Comparison of ENCODE assay signal across 23 cellular contexts in the genomic region with DNA sequence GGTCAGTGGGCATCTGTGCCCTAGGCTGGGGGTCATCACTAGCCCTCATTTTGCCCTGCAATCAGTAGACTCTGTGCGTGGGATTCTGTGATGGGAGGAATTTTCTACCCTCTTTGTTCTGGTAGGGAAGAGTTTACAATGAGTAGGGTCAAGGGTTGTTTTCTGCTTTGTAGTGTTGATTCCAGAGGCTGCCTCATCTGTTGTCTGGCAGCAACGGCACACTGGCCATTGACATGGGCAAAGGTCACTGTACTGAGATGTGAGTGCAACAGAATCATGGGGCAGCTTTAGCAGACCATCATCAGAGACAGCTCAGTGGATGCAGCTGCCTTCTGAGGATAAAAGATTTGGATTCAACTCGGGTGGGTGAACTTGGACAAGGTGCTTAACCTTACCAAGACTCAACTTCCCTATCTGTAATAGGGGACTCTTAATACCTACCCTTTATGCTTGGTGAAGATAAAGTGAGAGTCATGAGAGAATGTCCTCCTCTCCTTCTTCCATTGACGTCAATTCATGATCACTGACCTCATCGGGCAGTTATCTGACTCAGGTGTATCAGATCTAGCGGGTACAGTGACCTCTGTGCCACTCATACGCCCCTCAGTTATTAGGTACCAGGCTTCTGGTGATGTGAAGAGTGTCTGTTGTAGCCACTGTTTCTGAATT.
DNase-seq lines count a peak whose midpoint lies in the region; ATAC-seq, FAIRE-seq and TF ChIP-seq lines count a peak whose summit lies in the region.
"Had no signal": no experiment of that assay in that cellular context is flagged by ENCODE, and none has a peak within 500 bp of the region (broad histone marks: within the 10 kb centered on the region; RNA-seq: fewer than 3 reads in every experiment).

No MANE protein-coding gene starts in this region.

- H3K9me3 ChIP-seq in A549 (no peaks in the 10 kb centered on the region), PC-9 (ENCODE audit: insufficient read depth, low read depth) (no peaks in the 10 kb centered on the region)
- H3K9me3 ChIP-seq: MG63 had no signal

- no TSS peak for BruUV-seq in PC-9 (replicated peaks; lab: Mats Ljungman, UMichigan)

- peaks cover 28% of the 10 kb centered on the region for H3F3A ChIP-seq in PC-9 (ENCODE audit: insufficient read depth, low read depth)

- no peak for DNase-seq in A549 (ENCODE audit: low read depth in 1 of 2, low spot score in 1 of 2)
- DNase-seq in PC-9 = no peak
- DNase-seq in left lobe of liver (ENCODE audit: low spot score) = peak; percentile 89
- peak; percentile 18 for DNase-seq in posterior vena cava (ENCODE audit: low spot score)
- DNase-seq: 8988T, AML-193, C1 segment of cervical spinal cord, DMS79, GOT3, HCEC 1CT, MG63, NCI-H1417 treated with DMSO at 0.1 percent for 48 hours, NCI-H187, NCI-H446, OCI-M1, SHP77 treated with DMSO at 0.1 percent for 48 hours, SW 1271 had no signal

- no peaks in the 10 kb centered on the region for H3K27me3 ChIP-seq in PC-9 (ENCODE audit: insufficient read depth, low read depth)
- H3K27me3 ChIP-seq: MG63 had no signal

- intact Hi-C loops in PC-9 (cut with micrococcal nuclease; ENCODE audit: unreplicated experiment) = loop anchor here (5.0 to 10.0 kb wide), 6 partner anchors 272 to 912 kb away; no protein-coding TSS in a partner anchor
- intact Hi-C loops in posterior vena cava (cut with DNase I) = no loop called here

- H3K4me1 ChIP-seq in A549 = peaks cover 30% of the 10 kb centered on the region; the same call in 2 of the 3 replicates
- peaks cover 52% of the 10 kb centered on the region for H3K4me1 ChIP-seq in PC-9 (replicated peaks; ENCODE audit: insufficient read depth)

- H2AFZ ChIP-seq in PC-9 = no peak overlapping the region

- TF ChIP-seq EP300 in A549 (IDR thresholded peaks at IDR 0.05) = no peak

- POLR2A ChIA-PET in A549 (lab: Yijun Ruan, JAX) = no interaction called here
- POLR2A ChIA-PET in PC-9 (lab: Charles Lee; ENCODE audit: unreplicated experiment) = no interaction called here

- TF ChIP-seq CTCF in A549 (IDR thresholded peaks at IDR 0.05) (no peak), PC-9 (conservative IDR thresholded peaks at IDR 0.05) (no peak)

- H4K20me1 ChIP-seq in PC-9 (ENCODE audit: insufficient read depth) = no peaks in the 10 kb centered on the region

- H3K9me2 ChIP-seq in PC-9 (ENCODE audit: insufficient read depth) = no peaks in the 10 kb centered on the region

- H3K4me2 ChIP-seq in A549 (peak overlapping the region; percentile 1; the same call in 1 of the 3 replicates), PC-9 (peak overlapping the region; percentile 75)

- H3K27ac ChIP-seq in A549 (no peak overlapping the region), PC-9 (no peak overlapping the region)
- H3K27ac ChIP-seq: SK-N-MC had no signal

- ATAC-seq in A549 (no peak), left lobe of liver (peak; percentile 88), GM21515 (IDR thresholded peaks at IDR 0.05; ENCODE audit: unreplicated experiment) (no peak), GM21786 (IDR thresholded peaks at IDR 0.05; ENCODE audit: unreplicated experiment) (no peak), HG03432 (IDR thresholded peaks at IDR 0.05; ENCODE audit: unreplicated experiment) (no peak)
- ATAC-seq: K562 had no signal

- H3K4me3 ChIP-seq in A549 (no peak overlapping the region), PC-9 (no peak overlapping the region)
- H3K4me3 ChIP-seq: K562, MG63, SK-N-MC had no signal

- no peaks in the 10 kb centered on the region for H3K36me3 ChIP-seq in PC-9 (ENCODE audit: low read depth)
- H3K36me3 ChIP-seq: MG63 had no signal

- TF ChIP-seq RAD21 in A549 (conservative IDR thresholded peaks at IDR 0.05 in 1 of 2, IDR thresholded peaks at IDR 0.05 in 1 of 2) = no peak

- CTCF ChIA-PET in A549 (lab: Yijun Ruan, JAX) = interaction anchor here (1.4 to 2.8 kb wide), 3 partner anchors 10 to 908 kb away, joined by 3 to 11 read pairs (median 4); no protein-coding TSS in a partner anchor
- CTCF ChIA-PET in PC-9 (lab: Charles Lee) = no interaction called here

- FAIRE-seq in A549 (lab: Jason Lieb, UNC) = peak; percentile 39
- FAIRE-seq: D721Med, K562 had no signal

- WGBS in A549 (ENCODE audit: missing lambda C conversion rate) = 70% methylated on average over 7 of the region's 7 CpGs

- TF ChIP-seq POLR2A in A549 (IDR thresholded peaks at IDR 0.05; ENCODE audit: low read length) = no peak

- no peaks in the 10 kb centered on the region for H3K79me2 ChIP-seq in PC-9 (ENCODE audit: low read depth)

TF ChIP-seq in A549, 52 proteins besides CTCF, POLR2A, EP300 and RAD21:
- TF ChIP-seq RFX5 (IDR thresholded peaks at IDR 0.05) (no peak), HEYL (CRISPR knock-in tag; IDR thresholded peaks at IDR 0.05) (no peak)
- TF ChIP-seq, protein P1, sequence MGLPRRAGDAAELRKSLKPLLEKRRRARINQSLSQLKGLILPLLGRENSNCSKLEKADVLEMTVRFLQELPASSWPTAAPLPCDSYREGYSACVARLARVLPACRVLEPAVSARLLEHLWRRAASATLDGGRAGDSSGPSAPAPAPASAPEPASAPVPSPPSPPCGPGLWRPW (IDR thresholded peaks at IDR 0.05) = no peak

Comparison
In these comparisons a context has a peak if more than half of its experiments do, and no peak if none do; other contexts are left out.
1. DNase-seq: peak in left lobe of liver (single experiment) and posterior vena cava (single experiment); none in A549 (0 of 2) and PC-9 (0 of 2).